In the genomic region with DNA sequence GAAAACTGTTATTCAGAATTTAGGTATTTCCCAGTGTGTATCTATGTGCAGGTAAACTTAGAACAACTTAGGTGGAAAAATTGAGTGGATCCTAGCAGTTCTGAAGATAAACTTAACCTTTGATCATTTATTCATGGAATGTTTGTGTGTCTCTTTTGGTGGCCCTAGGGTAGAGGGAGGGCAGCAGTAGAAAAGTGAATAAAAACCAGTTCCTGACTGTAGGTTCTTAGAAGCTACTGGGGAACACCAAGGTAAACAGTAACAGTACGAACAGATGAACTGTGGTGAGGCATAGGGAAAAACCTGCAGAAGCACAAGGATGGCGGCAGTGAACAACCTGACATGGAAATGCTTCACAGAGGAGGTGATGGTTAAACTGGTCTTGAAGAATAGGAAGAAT, we compare ENCODE assay signal across 8 cellular contexts. TPM values are rescaled to one million over a fixed set of nuclear protein-coding genes. Genes with fewer than 3 reads are reported as not detected.
A peak's percentile ranks its signal among the peaks of the same experiment; 100 is the strongest.
DNase-seq lines count a peak whose midpoint lies in the region; ATAC-seq and TF ChIP-seq lines count a peak whose summit lies in the region.

No MANE protein-coding gene starts in this region.

- no peak for ATAC-seq in natural killer cell treated with Interleukin-12 subunit alpha and Interleukin-12 subunit beta and Interleukin-15 and Interleukin-18, amount 100 ng/mL, for 72 hours
- ATAC-seq in HG03196 (IDR thresholded peaks at IDR 0.05; ENCODE audit: unreplicated experiment) (no peak), GM21723 (IDR thresholded peaks at IDR 0.05; ENCODE audit: unreplicated experiment) (no peak)

- H3K9me3 ChIP-seq in colonic mucosa = no peaks in the 10 kb centered on the region

- no peaks in the 10 kb centered on the region for H3K27me3 ChIP-seq in colonic mucosa

- H3K9me3 Mint-ChIP-seq in natural killer cell treated with Interleukin-12 subunit alpha and Interleukin-12 subunit beta and Interleukin-15 and Interleukin-18, amount 100 ng/mL, for 72 hours = no peaks in the 10 kb centered on the region

- H3K4me3 ChIP-seq in Jurkat, Clone E6-1 (ENCODE audit: low read length) = peak overlapping the region; percentile 60
- H3K4me3 ChIP-seq in colonic mucosa = peak overlapping the region; percentile 32

- peak overlapping the region; percentile 65 for H3K27ac ChIP-seq in colonic mucosa

- DNase-seq in ACHN = peak; percentile 4
- DNase-seq in Jurkat, Clone E6-1 (ENCODE audit: low read depth, low spot score) = no peak
- no peak for DNase-seq in colonic mucosa
- DNase-seq in natural killer cell treated with Interleukin-12 subunit alpha and Interleukin-12 subunit beta and Interleukin-15 and Interleukin-18, amount 100 ng/mL, for 72 hours (ENCODE audit: low spot score) = no peak
- no peak for DNase-seq in NK-92 treated with Interleukin-12 subunit alpha and Interleukin-12 subunit beta, amount 100 ng/mL, for 24 hours (lab: John Stamatoyannopoulos, UW)
- DNase-seq in medulla oblongata (ENCODE audit: extremely low spot score) = no peak

- TF ChIP-seq CTCF in colonic mucosa (IDR thresholded peaks at IDR 0.05) = no peak

- peak overlapping the region in 1 of 2 donors; percentile 49 for H3K9ac ChIP-seq in colonic mucosa (ENCODE audit: low read depth in 2 of 2, low read length in 2 of 2)

- peaks cover 13% of the 10 kb centered on the region for H3K4me1 ChIP-seq in colonic mucosa

- H3K27ac Mint-ChIP-seq in natural killer cell treated with Interleukin-12 subunit alpha and Interleukin-12 subunit beta and Interleukin-15 and Interleukin-18, amount 100 ng/mL, for 72 hours = peak overlapping the region; percentile 95 to 96

- in situ Hi-C loops in ACHN (cut with HindIII; ENCODE audit: low pct_ligation_motif_present, low pct_unique_long_range_greater_than_20kb, low sequenced_read_pairs) = no loop called here

- peaks cover 54 to 63% of the 10 kb centered on the region in 2 donors for H3K4me1 Mint-ChIP-seq in natural killer cell treated with Interleukin-12 subunit alpha and Interleukin-12 subunit beta and Interleukin-15 and Interleukin-18, amount 100 ng/mL, for 72 hours (ENCODE audit: low read depth in 2 of 2)

- H3K36me3 ChIP-seq in colonic mucosa = no peaks in the 10 kb centered on the region

- no peaks in the 10 kb centered on the region for H3K27me3 Mint-ChIP-seq in natural killer cell treated with Interleukin-12 subunit alpha and Interleukin-12 subunit beta and Interleukin-15 and Interleukin-18, amount 100 ng/mL, for 72 hours

- intact Hi-C loops in colonic mucosa (cut with DNase I) = no loop called here

- H3K36me3 Mint-ChIP-seq in natural killer cell treated with Interleukin-12 subunit alpha and Interleukin-12 subunit beta and Interleukin-15 and Interleukin-18, amount 100 ng/mL, for 72 hours = peaks cover 10% of the 10 kb centered on the region

- H3K4me3 Mint-ChIP-seq in natural killer cell treated with Interleukin-12 subunit alpha and Interleukin-12 subunit beta and Interleukin-15 and Interleukin-18, amount 100 ng/mL, for 72 hours = peak overlapping the region; percentile 96

RNA-seq across cellular contexts. Expression of a gene that starts 2.5 kb away (rescaled TPM):
- polyA plus RNA-seq in Jurkat, Clone E6-1 (2012; ENCODE audit: insufficient read depth, insufficient read length) = 15.3 TPM
- 10 to 100 TPM; 19.7 to 48.2 TPM for total RNA-seq in colonic mucosa
- 10 to 100 TPM; 41.9 to 45.4 TPM for total RNA-seq in natural killer cell treated with Interleukin-12 subunit alpha and Interleukin-12 subunit beta and Interleukin-15 and Interleukin-18, amount 100 ng/mL, for 72 hours
